ENCODE assay signal across 24 cellular contexts in genomic region chr14:42200951-42201350, GRCh38.
"Had no signal": no experiment of that assay in that cellular context is flagged by ENCODE, and none has a peak within 500 bp of the region (broad histone marks: within the 10 kb centered on the region; RNA-seq: fewer than 3 reads in every experiment).

No MANE protein-coding gene starts in this region.

- H3K27me3 Mint-ChIP-seq: activated CD8-positive, alpha-beta T cell treated with anti-CD3 and anti-CD28 coated beads for 36 hours; activated naive CD4-positive, alpha-beta T cell treated with anti-CD3 and anti-CD28 coated beads, Interleukin-2, amount 10 ng/mL, durations not matched to agents 7 days and 5 days; activated naive CD8-positive, alpha-beta T cell treated with anti-CD3 and anti-CD28 coated beads for 36 hours had no signal

- H3K27ac ChIP-seq: adrenal gland, VCaP had no signal

- H3K4me1 Mint-ChIP-seq: activated naive CD4-positive, alpha-beta T cell treated with anti-CD3 and anti-CD28 coated beads, Interleukin-2, amount 10 ng/mL, durations not matched to agents 7 days and 5 days; activated naive CD8-positive, alpha-beta T cell treated with anti-CD3 and anti-CD28 coated beads for 36 hours had no signal

- H3K27me3 ChIP-seq: adrenal gland had no signal

- H3K4me3 ChIP-seq: adrenal gland had no signal

- H3K36me3 ChIP-seq: adrenal gland had no signal

- H3K27ac Mint-ChIP-seq: activated CD8-positive, alpha-beta T cell treated with anti-CD3 and anti-CD28 coated beads for 36 hours; activated naive CD4-positive, alpha-beta T cell treated with anti-CD3 and anti-CD28 coated beads, Interleukin-2, amount 10 ng/mL, durations not matched to agents 7 days and 5 days; activated naive CD8-positive, alpha-beta T cell treated with anti-CD3 and anti-CD28 coated beads for 36 hours; activated T-cell treated with anti-CD3 and anti-CD28 coated beads, Interleukin-2, amount 50 U/mL, for 72 hours; activated T-helper 2 cell treated with anti-CD3 and anti-CD28 coated beads, Interferon-gamma antibody, Interleukin-2, Interleukin-4, amounts not matched to agents 10 μg/mL and 5 μg/mL and 100 μg/mL, durations not matched to agents 14 hours and 24 hours and 36 hours; T-helper 1 cell treated with Interleukin-12 subunit alpha and Interleukin-12 subunit beta and Interleukin-4 antibody, amounts not matched to agents 30 μg/mL and 1 μg/mL, for 36 hours had no signal

- H3K4me1 ChIP-seq: adrenal gland had no signal

- H3K9me3 ChIP-seq: adrenal gland had no signal

- ATAC-seq: activated CD4-positive, CD25-positive, alpha-beta regulatory T cell treated with anti-CD3 and anti-CD28 coated beads, Interleukin-2, amount 50 U/mL, for 24 hours; activated CD8-positive, alpha-beta T cell treated with anti-CD3 and anti-CD28 coated beads for 36 hours; activated T-cell treated with anti-CD3 and anti-CD28 coated beads, Interleukin-2, amount 50 U/mL, for 72 hours had no signal

- H3K4me3 Mint-ChIP-seq: activated CD8-positive, alpha-beta T cell treated with anti-CD3 and anti-CD28 coated beads for 36 hours; activated naive CD4-positive, alpha-beta T cell treated with anti-CD3 and anti-CD28 coated beads, Interleukin-2, amount 10 ng/mL, durations not matched to agents 7 days and 5 days; activated naive CD8-positive, alpha-beta T cell treated with anti-CD3 and anti-CD28 coated beads for 36 hours; activated T-cell treated with anti-CD3 and anti-CD28 coated beads, Interleukin-2, amount 50 U/mL, for 72 hours; T-helper 1 cell treated with Interleukin-12 subunit alpha and Interleukin-12 subunit beta and Interleukin-4 antibody, amounts not matched to agents 30 μg/mL and 1 μg/mL, for 36 hours had no signal

- H3K36me3 Mint-ChIP-seq: activated naive CD4-positive, alpha-beta T cell treated with anti-CD3 and anti-CD28 coated beads, Interleukin-2, amount 10 ng/mL, durations not matched to agents 7 days and 5 days; activated naive CD8-positive, alpha-beta T cell treated with anti-CD3 and anti-CD28 coated beads for 36 hours had no signal

- DNase-seq: activated CD4-positive, alpha-beta T cell treated with anti-CD3 and anti-CD28 coated beads for 4 hours; activated CD8-positive, alpha-beta memory T cell treated with anti-CD3 and anti-CD28 coated beads, Interleukin-2, amount 50 U/mL, for 4 hours; activated CD8-positive, alpha-beta T cell treated with anti-CD3 and anti-CD28 coated beads for 36 hours; activated gamma-delta T cell treated with Interleukin-2 at 50 U/mL for 16 hours; activated naive CD4-positive, alpha-beta T cell treated with anti-CD3 and anti-CD28 coated beads, Interleukin-2, amount 10 ng/mL, durations not matched to agents 7 days and 5 days; activated naive CD8-positive, alpha-beta T cell treated with anti-CD3 and anti-CD28 coated beads for 36 hours; activated T-cell treated with anti-CD3 and anti-CD28 coated beads, Interleukin-2, amount 50 U/mL, for 72 hours; adrenal gland; anterior cingulate cortex; cerebellar nuclear complex; MM.1S; NCI-H1105; NCI-H1436; NCI-H187 treated with DMSO at 0.1 percent for 48 hours; NCI-H2081 treated with DMSO at 0.1 percent for 48 hours; NCI-H446; NCI-H524; NCI-H82; SHP77 treated with DMSO at 0.1 percent for 48 hours; T-helper 9 cell had no signal
